ENCODE assay signal across 1 cellular context in genomic region chr19:50381881-50382729, GRCh38.
TF ChIP-seq lines count a peak whose summit lies in the region.

No MANE protein-coding gene starts in this region.

TF ChIP-seq in HEK293, 187 proteins besides CTCF, POLR2A, EP300 and RAD21 (continued from another document):
- TF ChIP-seq ZNF692 (tag by site-specific recombination; IDR thresholded peaks at IDR 0.05), result peak; percentile 59; the same call in 1 of the 2 replicates
- peak; percentile 62; the same call in 1 of the 2 replicates for TF ChIP-seq ZFP69B (tag by site-specific recombination; IDR thresholded peaks at IDR 0.05)
